1 cellular context compared by ENCODE assay signal in genomic region chr16:56610017-56610608, GRCh38.
TF ChIP-seq lines count a peak whose summit lies in the region.

No MANE protein-coding gene starts in this region.

TF ChIP-seq in HepG2, 621 proteins besides CTCF, POLR2A, EP300 and RAD21 (continues in another document):
- TF ChIP-seq AKAP8 (CRISPR knock-in tag; IDR thresholded peaks at IDR 0.05) (peak; percentile 66; the same call in 1 of the 2 replicates), ZNF704 (CRISPR knock-in tag; IDR thresholded peaks at IDR 0.05; ENCODE audit: borderline replicate concordance) (0 out of 2 replicates have a peak, but pooled peaks have one; percentile 51), PAWR (CRISPR knock-in tag; IDR thresholded peaks at IDR 0.05; ENCODE audit: borderline replicate concordance) (no peak), MXI1 (IDR thresholded peaks at IDR 0.05; ENCODE audit: borderline replicate concordance, low read depth, low read length) (peak; percentile 11; the same call in 1 of the 3 replicates), ZNF547 (CRISPR knock-in tag; IDR thresholded peaks at IDR 0.05) (no peak), NONO (IDR thresholded peaks at IDR 0.05) (no peak), NONO (CRISPR knock-in tag; conservative IDR thresholded peaks at IDR 0.05) (no peak), HNF1B (CRISPR knock-in tag; IDR thresholded peaks at IDR 0.05) (peak; percentile 53; the same call in 1 of the 2 replicates), ZNF501 (CRISPR knock-in tag; IDR thresholded peaks at IDR 0.05) (peak; percentile 51; the same call in 1 of the 2 replicates), TIGD3 (CRISPR knock-in tag; IDR thresholded peaks at IDR 0.05; ENCODE audit: borderline replicate concordance) (no peak), NFYC (CRISPR knock-in tag; IDR thresholded peaks at IDR 0.05) (no peak), ZFYVE20 (CRISPR knock-in tag; IDR thresholded peaks at IDR 0.05; ENCODE audit: borderline replicate concordance, low read depth) (no peak), ATAD3A (CRISPR knock-in tag; IDR thresholded peaks at IDR 0.05) (no peak), CENPX (CRISPR knock-in tag; IDR thresholded peaks at IDR 0.05) (no peak), ZBTB25 (CRISPR knock-in tag; IDR thresholded peaks at IDR 0.05) (no peak; the same call in 1 of the 2 replicates), SUZ12 (IDR thresholded peaks at IDR 0.05; ENCODE audit: low read depth, low read length) (no peak), TBX2 (CRISPR knock-in tag; IDR thresholded peaks at IDR 0.05; ENCODE audit: borderline replicate concordance) (peak; percentile 46; the same call in 1 of the 2 replicates), GPBP1L1 (CRISPR knock-in tag; IDR thresholded peaks at IDR 0.05) (no peak), HOXA3 (CRISPR knock-in tag; IDR thresholded peaks at IDR 0.05) (0 out of 2 replicates have a peak, but pooled peaks have one; percentile 17), SALL1 (CRISPR knock-in tag; IDR thresholded peaks at IDR 0.05) (peak; percentile 52; the same call in 1 of the 2 replicates), ZNF343 (CRISPR knock-in tag; IDR thresholded peaks at IDR 0.05) (no peak), ZBTB38 (CRISPR knock-in tag; IDR thresholded peaks at IDR 0.05) (0 out of 2 replicates have a peak, but pooled peaks have one; percentile 48), ZNF761 (CRISPR knock-in tag; conservative IDR thresholded peaks at IDR 0.05) (0 out of 2 replicates have a peak, but pooled peaks have one; percentile 57), MEF2D (CRISPR knock-in tag; IDR thresholded peaks at IDR 0.05) (no peak), ETV5 (CRISPR knock-in tag; IDR thresholded peaks at IDR 0.05; ENCODE audit: borderline replicate concordance) (no peak), PAX8 (CRISPR knock-in tag; IDR thresholded peaks at IDR 0.05; ENCODE audit: borderline replicate concordance) (0 out of 2 replicates have a peak, but pooled peaks have one; percentile 72), ZNF724P (CRISPR knock-in tag; IDR thresholded peaks at IDR 0.05; ENCODE audit: borderline replicate concordance) (peak; percentile 75; the same call in 1 of the 2 replicates), ZSCAN22 (CRISPR knock-in tag; IDR thresholded peaks at IDR 0.05) (0 out of 2 replicates have a peak, but pooled peaks have one; percentile 21), ZBTB49 (CRISPR knock-in tag; IDR thresholded peaks at IDR 0.05; ENCODE audit: borderline replicate concordance) (no peak), ZNF180 (CRISPR knock-in tag; IDR thresholded peaks at IDR 0.05; ENCODE audit: borderline replicate concordance, low read depth) (no peak), NFIB (CRISPR knock-in tag; IDR thresholded peaks at IDR 0.05; ENCODE audit: borderline replicate concordance) (no peak), ZNF562 (CRISPR knock-in tag; IDR thresholded peaks at IDR 0.05; ENCODE audit: borderline replicate concordance) (no peak), CBX2 (IDR thresholded peaks at IDR 0.05; ENCODE audit: low read depth, low read length) (no peak), CBX2 (CRISPR knock-in tag; IDR thresholded peaks at IDR 0.05; ENCODE audit: low read depth) (peak; percentile 66; the same call in 1 of the 2 replicates), SAP130 (CRISPR knock-in tag; IDR thresholded peaks at IDR 0.05; ENCODE audit: low read depth) (peak; percentile 42), TBX3 (IDR thresholded peaks at IDR 0.05; ENCODE audit: borderline replicate concordance) (no peak), ZNF337 (CRISPR knock-in tag; IDR thresholded peaks at IDR 0.05; ENCODE audit: borderline replicate concordance, low read depth) (0 out of 2 replicates have a peak, but pooled peaks have one; percentile 14), JDP2 (CRISPR knock-in tag; IDR thresholded peaks at IDR 0.05; ENCODE audit: borderline replicate concordance) (no peak), ZKSCAN8 (CRISPR knock-in tag; IDR thresholded peaks at IDR 0.05; ENCODE audit: borderline replicate concordance) (0 out of 2 replicates have a peak, but pooled peaks have one; percentile 56)
- TF ChIP-seq, protein P1, sequence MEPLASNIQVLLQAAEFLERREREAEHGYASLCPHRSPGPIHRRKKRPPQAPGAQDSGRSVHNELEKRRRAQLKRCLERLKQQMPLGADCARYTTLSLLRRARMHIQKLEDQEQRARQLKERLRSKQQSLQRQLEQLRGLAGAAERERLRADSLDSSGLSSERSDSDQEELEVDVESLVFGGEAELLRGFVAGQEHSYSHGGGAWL (CRISPR knock-in tag; IDR thresholded peaks at IDR 0.05): no peak
- TF ChIP-seq, protein P2, sequence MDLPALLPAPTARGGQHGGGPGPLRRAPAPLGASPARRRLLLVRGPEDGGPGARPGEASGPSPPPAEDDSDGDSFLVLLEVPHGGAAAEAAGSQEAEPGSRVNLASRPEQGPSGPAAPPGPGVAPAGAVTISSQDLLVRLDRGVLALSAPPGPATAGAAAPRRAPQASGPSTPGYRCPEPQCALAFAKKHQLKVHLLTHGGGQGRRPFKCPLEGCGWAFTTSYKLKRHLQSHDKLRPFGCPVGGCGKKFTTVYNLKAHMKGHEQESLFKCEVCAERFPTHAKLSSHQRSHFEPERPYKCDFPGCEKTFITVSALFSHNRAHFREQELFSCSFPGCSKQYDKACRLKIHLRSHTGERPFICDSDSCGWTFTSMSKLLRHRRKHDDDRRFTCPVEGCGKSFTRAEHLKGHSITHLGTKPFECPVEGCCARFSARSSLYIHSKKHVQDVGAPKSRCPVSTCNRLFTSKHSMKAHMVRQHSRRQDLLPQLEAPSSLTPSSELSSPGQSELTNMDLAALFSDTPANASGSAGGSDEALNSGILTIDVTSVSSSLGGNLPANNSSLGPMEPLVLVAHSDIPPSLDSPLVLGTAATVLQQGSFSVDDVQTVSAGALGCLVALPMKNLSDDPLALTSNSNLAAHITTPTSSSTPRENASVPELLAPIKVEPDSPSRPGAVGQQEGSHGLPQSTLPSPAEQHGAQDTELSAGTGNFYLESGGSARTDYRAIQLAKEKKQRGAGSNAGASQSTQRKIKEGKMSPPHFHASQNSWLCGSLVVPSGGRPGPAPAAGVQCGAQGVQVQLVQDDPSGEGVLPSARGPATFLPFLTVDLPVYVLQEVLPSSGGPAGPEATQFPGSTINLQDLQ (CRISPR knock-in tag; IDR thresholded peaks at IDR 0.05): no peak
- TF ChIP-seq, protein P3, sequence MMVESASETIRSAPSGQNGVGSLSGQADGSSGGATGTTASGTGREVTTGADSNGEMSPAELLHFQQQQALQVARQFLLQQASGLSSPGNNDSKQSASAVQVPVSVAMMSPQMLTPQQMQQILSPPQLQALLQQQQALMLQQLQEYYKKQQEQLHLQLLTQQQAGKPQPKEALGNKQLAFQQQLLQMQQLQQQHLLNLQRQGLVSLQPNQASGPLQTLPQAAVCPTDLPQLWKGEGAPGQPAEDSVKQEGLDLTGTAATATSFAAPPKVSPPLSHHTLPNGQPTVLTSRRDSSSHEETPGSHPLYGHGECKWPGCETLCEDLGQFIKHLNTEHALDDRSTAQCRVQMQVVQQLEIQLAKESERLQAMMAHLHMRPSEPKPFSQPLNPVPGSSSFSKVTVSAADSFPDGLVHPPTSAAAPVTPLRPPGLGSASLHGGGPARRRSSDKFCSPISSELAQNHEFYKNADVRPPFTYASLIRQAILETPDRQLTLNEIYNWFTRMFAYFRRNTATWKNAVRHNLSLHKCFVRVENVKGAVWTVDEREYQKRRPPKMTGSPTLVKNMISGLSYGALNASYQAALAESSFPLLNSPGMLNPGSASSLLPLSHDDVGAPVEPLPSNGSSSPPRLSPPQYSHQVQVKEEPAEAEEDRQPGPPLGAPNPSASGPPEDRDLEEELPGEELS (CRISPR knock-in tag; IDR thresholded peaks at IDR 0.05): no peak
- TF ChIP-seq, protein P4, sequence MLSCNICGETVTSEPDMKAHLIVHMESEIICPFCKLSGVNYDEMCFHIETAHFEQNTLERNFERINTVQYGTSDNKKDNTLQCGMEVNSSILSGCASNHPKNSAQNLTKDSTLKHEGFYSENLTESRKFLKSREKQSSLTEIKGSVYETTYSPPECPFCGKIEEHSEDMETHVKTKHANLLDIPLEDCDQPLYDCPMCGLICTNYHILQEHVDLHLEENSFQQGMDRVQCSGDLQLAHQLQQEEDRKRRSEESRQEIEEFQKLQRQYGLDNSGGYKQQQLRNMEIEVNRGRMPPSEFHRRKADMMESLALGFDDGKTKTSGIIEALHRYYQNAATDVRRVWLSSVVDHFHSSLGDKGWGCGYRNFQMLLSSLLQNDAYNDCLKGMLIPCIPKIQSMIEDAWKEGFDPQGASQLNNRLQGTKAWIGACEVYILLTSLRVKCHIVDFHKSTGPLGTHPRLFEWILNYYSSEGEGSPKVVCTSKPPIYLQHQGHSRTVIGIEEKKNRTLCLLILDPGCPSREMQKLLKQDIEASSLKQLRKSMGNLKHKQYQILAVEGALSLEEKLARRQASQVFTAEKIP (CRISPR knock-in tag; IDR thresholded peaks at IDR 0.05; ENCODE audit: borderline replicate concordance): no peak
- TF ChIP-seq, protein P5, sequence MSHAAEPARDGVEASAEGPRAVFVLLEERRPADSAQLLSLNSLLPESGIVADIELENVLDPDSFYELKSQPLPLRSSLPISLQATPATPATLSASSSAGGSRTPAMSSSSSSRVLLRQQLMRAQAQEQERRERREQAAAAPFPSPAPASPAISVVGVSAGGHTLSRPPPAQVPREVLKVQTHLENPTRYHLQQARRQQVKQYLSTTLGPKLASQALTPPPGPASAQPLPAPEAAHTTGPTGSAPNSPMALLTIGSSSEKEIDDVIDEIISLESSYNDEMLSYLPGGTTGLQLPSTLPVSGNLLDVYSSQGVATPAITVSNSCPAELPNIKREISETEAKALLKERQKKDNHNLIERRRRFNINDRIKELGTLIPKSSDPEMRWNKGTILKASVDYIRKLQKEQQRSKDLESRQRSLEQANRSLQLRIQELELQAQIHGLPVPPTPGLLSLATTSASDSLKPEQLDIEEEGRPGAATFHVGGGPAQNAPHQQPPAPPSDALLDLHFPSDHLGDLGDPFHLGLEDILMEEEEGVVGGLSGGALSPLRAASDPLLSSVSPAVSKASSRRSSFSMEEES (CRISPR knock-in tag; IDR thresholded peaks at IDR 0.05): no peak
